ENCODE assay signal across 19 cellular contexts in the genomic region with DNA sequence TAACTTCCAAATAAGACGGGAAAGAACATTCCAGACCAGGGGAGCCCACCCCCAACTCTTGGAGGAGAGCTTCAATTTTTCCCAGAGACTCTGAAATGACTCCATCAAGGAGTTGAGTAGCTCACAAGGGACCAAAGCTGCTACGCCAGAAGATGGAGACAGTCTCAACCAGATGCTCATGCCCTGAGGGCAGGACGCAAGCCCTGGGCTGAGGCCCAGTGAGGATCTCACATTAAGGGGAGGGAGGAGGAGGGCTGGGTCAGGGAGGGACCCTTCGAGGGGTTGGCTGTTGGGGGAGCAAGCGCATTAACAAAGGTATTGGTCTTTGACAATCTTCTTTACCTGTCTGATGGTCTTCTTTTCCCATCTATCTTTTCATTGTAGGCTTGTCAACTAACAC.
"Had no signal": no experiment of that assay in that cellular context is flagged by ENCODE, and none has a peak within 500 bp of the region (broad histone marks: within the 10 kb centered on the region; RNA-seq: fewer than 3 reads in every experiment).

No MANE protein-coding gene starts in this region.

- DNase-seq: activated CD4-positive, alpha-beta memory T cell treated with anti-CD3 and anti-CD28 coated beads, Interleukin-2, amount 10 ng/mL, durations not matched to agents 7 days and 5 days; activated CD4-positive, alpha-beta T cell treated with anti-CD3 and anti-CD28 coated beads, Interleukin-2, amount 10 ng/mL, durations not matched to agents 24 days and 14 days; activated effector memory CD4-positive, alpha-beta T cell treated with anti-CD3 and anti-CD28 coated beads, Interleukin-2, amount 50 U/mL, for 16 hours; activated naive CD4-positive, alpha-beta T cell treated with anti-CD3 and anti-CD28 coated beads, Interleukin-2, amount 10 ng/mL, durations not matched to agents 7 days and 5 days; cortex of kidney; endodermal cell; left ventricle myocardium superior; nephron progenitor cell; small intestine; stimulated activated CD4-positive, alpha-beta T cell treated with anti-CD3 and anti-CD28 coated beads, Interleukin-2, amount 100 ng/mL, for 24 hours; T1000; testis; trophoblast cell; uterus had no signal

- H3K9me3 ChIP-seq: testis, uterus had no signal

- H3K27me3 Mint-ChIP-seq: memory B cell had no signal

- H3K27ac ChIP-seq: cardiac muscle cell, testis, uterus had no signal

- H3K27ac Mint-ChIP-seq: activated CD4-positive, alpha-beta memory T cell treated with anti-CD3 and anti-CD28 coated beads, Interleukin-2, amount 10 ng/mL, durations not matched to agents 7 days and 5 days; activated CD4-positive, alpha-beta T cell treated with anti-CD3 and anti-CD28 coated beads, Interleukin-2, amount 10 ng/mL, durations not matched to agents 24 days and 14 days; activated naive CD4-positive, alpha-beta T cell treated with anti-CD3 and anti-CD28 coated beads, Interleukin-2, amount 10 ng/mL, durations not matched to agents 7 days and 5 days; endodermal cell; memory B cell; nephron progenitor cell; stimulated activated effector memory CD8-positive, alpha-beta T cell treated with anti-CD3 and anti-CD28 coated beads, Interleukin-12 subunit alpha, Interleukin-12 subunit beta, amount 100 ng/mL, for 72 hours; T-helper 1 cell treated with Interleukin-12 subunit alpha and Interleukin-12 subunit beta and Interleukin-4 antibody, amounts not matched to agents 30 μg/mL and 1 μg/mL, for 36 hours had no signal

- H3K36me3 ChIP-seq: cardiac muscle cell, uterus had no signal

- H3K4me3 ChIP-seq: cardiac muscle cell, testis, uterus had no signal

- ATAC-seq: left ventricle myocardium superior; sciatic nerve; stimulated activated effector memory CD8-positive, alpha-beta T cell treated with anti-CD3 and anti-CD28 coated beads, Interleukin-12 subunit alpha, Interleukin-12 subunit beta, amount 100 ng/mL, for 72 hours had no signal

- H3K4me3 Mint-ChIP-seq: activated CD4-positive, alpha-beta memory T cell treated with anti-CD3 and anti-CD28 coated beads, Interleukin-2, amount 10 ng/mL, durations not matched to agents 7 days and 5 days; activated CD4-positive, alpha-beta T cell treated with anti-CD3 and anti-CD28 coated beads, Interleukin-2, amount 10 ng/mL, durations not matched to agents 24 days and 14 days; activated naive CD4-positive, alpha-beta T cell treated with anti-CD3 and anti-CD28 coated beads, Interleukin-2, amount 10 ng/mL, durations not matched to agents 7 days and 5 days; endodermal cell; memory B cell; nephron progenitor cell; stimulated activated effector memory CD8-positive, alpha-beta T cell treated with anti-CD3 and anti-CD28 coated beads, Interleukin-12 subunit alpha, Interleukin-12 subunit beta, amount 100 ng/mL, for 72 hours; T-helper 1 cell treated with Interleukin-12 subunit alpha and Interleukin-12 subunit beta and Interleukin-4 antibody, amounts not matched to agents 30 μg/mL and 1 μg/mL, for 36 hours had no signal

- H3K4me1 Mint-ChIP-seq: endodermal cell; stimulated activated effector memory CD8-positive, alpha-beta T cell treated with anti-CD3 and anti-CD28 coated beads, Interleukin-12 subunit alpha, Interleukin-12 subunit beta, amount 100 ng/mL, for 72 hours had no signal

- H3K4me1 ChIP-seq: testis, uterus had no signal

- H3K27me3 ChIP-seq: cardiac muscle cell, testis, uterus had no signal

- H3K9me3 Mint-ChIP-seq: activated CD4-positive, alpha-beta memory T cell treated with anti-CD3 and anti-CD28 coated beads, Interleukin-2, amount 10 ng/mL, durations not matched to agents 7 days and 5 days; activated CD4-positive, alpha-beta T cell treated with anti-CD3 and anti-CD28 coated beads, Interleukin-2, amount 10 ng/mL, durations not matched to agents 24 days and 14 days; activated naive CD4-positive, alpha-beta T cell treated with anti-CD3 and anti-CD28 coated beads, Interleukin-2, amount 10 ng/mL, durations not matched to agents 7 days and 5 days; endodermal cell; memory B cell; nephron progenitor cell; stimulated activated effector memory CD8-positive, alpha-beta T cell treated with anti-CD3 and anti-CD28 coated beads, Interleukin-12 subunit alpha, Interleukin-12 subunit beta, amount 100 ng/mL, for 72 hours; T-helper 1 cell treated with Interleukin-12 subunit alpha and Interleukin-12 subunit beta and Interleukin-4 antibody, amounts not matched to agents 30 μg/mL and 1 μg/mL, for 36 hours had no signal
